Comparison of ENCODE assay signal across 19 cellular contexts in genomic region chr17:67569873-67570272, GRCh38.
A peak's percentile ranks its signal among the peaks of the same experiment; 100 is the strongest.
DNase-seq lines count a peak whose midpoint lies in the region; ATAC-seq, FAIRE-seq and TF ChIP-seq lines count a peak whose summit lies in the region.
"Had no signal": no experiment of that assay in that cellular context is flagged by ENCODE, and none has a peak within 500 bp of the region (broad histone marks: within the 10 kb centered on the region; RNA-seq: fewer than 3 reads in every experiment).

No MANE protein-coding gene starts in this region.

- no peaks in the 10 kb centered on the region for H3K9me3 Mint-ChIP-seq in activated T-helper 17 cell treated with anti-CD3 and anti-CD28 coated beads, Interleukin-2, amount 50 U/mL, for 72 hours
- no peaks in the 10 kb centered on the region for H3K9me3 Mint-ChIP-seq in neural crest cell
- H3K9me3 Mint-ChIP-seq: activated CD4-positive, alpha-beta T cell treated with anti-CD3 and anti-CD28 coated beads, Interleukin-2, amount 10 ng/mL, durations not matched to agents 24 days and 14 days; CD4-positive, CD25-positive, alpha-beta regulatory T cell; T-helper 1 cell treated with Interleukin-12 subunit alpha and Interleukin-12 subunit beta and Interleukin-4 antibody, amounts not matched to agents 30 μg/mL and 1 μg/mL, for 36 hours had no signal

- FAIRE-seq in GM12891 (lab: Jason Lieb, UNC), result peak; percentile 31
- FAIRE-seq: G401.6 had no signal

- H3K4me3 ChIP-seq in esophagus muscularis mucosa, result no peak overlapping the region
- H3K4me3 ChIP-seq: MG63, smooth muscle cell, thoracic aorta had no signal

- no peaks in the 10 kb centered on the region for H3K9me3 ChIP-seq in esophagus muscularis mucosa
- H3K9me3 ChIP-seq: thoracic aorta had no signal

- ATAC-seq in activated T-helper 17 cell treated with anti-CD3 and anti-CD28 coated beads, Interleukin-2, amount 50 U/mL, for 72 hours (replicated peaks), result no peak
- ATAC-seq in HG03342 (IDR thresholded peaks at IDR 0.05; ENCODE audit: unreplicated experiment), result no peak

- H3K27me3 ChIP-seq in esophagus muscularis mucosa, result no peaks in the 10 kb centered on the region

- no peaks in the 10 kb centered on the region for H3K27me3 Mint-ChIP-seq in activated T-helper 17 cell treated with anti-CD3 and anti-CD28 coated beads, Interleukin-2, amount 50 U/mL, for 72 hours
- no peaks in the 10 kb centered on the region for H3K27me3 Mint-ChIP-seq in neural crest cell (ENCODE audit: low read depth)
- H3K27me3 Mint-ChIP-seq: activated CD4-positive, alpha-beta T cell treated with anti-CD3 and anti-CD28 coated beads, Interleukin-2, amount 10 ng/mL, durations not matched to agents 24 days and 14 days; CD4-positive, CD25-positive, alpha-beta regulatory T cell had no signal

- TF ChIP-seq POLR2A in GM12891 (IDR thresholded peaks at IDR 0.05; ENCODE audit: low read depth, low read length) (no peak), esophagus muscularis mucosa (IDR thresholded peaks at IDR 0.05; ENCODE audit: low read depth) (no peak)

- H3K4me1 Mint-ChIP-seq in activated T-helper 17 cell treated with anti-CD3 and anti-CD28 coated beads, Interleukin-2, amount 50 U/mL, for 72 hours, result peaks cover 11% of the 10 kb centered on the region
- peaks cover 21% of the 10 kb centered on the region for H3K4me1 Mint-ChIP-seq in neural crest cell

- peak overlapping the region; percentile 65 for H3K27ac Mint-ChIP-seq in activated T-helper 17 cell treated with anti-CD3 and anti-CD28 coated beads, Interleukin-2, amount 50 U/mL, for 72 hours
- peak overlapping the region; percentile 82 for H3K27ac Mint-ChIP-seq in neural crest cell (ENCODE audit: unreplicated experiment)
- H3K27ac Mint-ChIP-seq: activated CD4-positive, alpha-beta T cell treated with anti-CD3 and anti-CD28 coated beads, Interleukin-2, amount 10 ng/mL, durations not matched to agents 24 days and 14 days; T-helper 1 cell treated with Interleukin-12 subunit alpha and Interleukin-12 subunit beta and Interleukin-4 antibody, amounts not matched to agents 30 μg/mL and 1 μg/mL, for 36 hours had no signal

- no peak for TF ChIP-seq EP300 in esophagus muscularis mucosa (IDR thresholded peaks at IDR 0.05)

- WGBS in esophagus muscularis mucosa, result 92% methylated on average over 6 of the region's 6 CpGs

- intact Hi-C loops in esophagus muscularis mucosa (cut with DNase I), result no loop called here

- no peak for TF ChIP-seq CTCF in neural crest cell (conservative IDR thresholded peaks at IDR 0.05)
- TF ChIP-seq CTCF in esophagus muscularis mucosa (IDR thresholded peaks at IDR 0.05), result no peak

- no peak for DNase-seq in GM12891 (ENCODE audit: insufficient read length, low spot score)
- peak; percentile 19 for DNase-seq in HT1080 (ENCODE audit: low read depth)
- no peak for DNase-seq in neural crest cell (ENCODE audit: low read depth, low spot score)
- no peak for DNase-seq in HUDEP-2 (lab: John Stamatoyannopoulos, UW; ENCODE audit: unreplicated experiment in 76 of 76)
- no peak for DNase-seq in 8988T
- no peak for DNase-seq in esophagus muscularis mucosa (ENCODE audit: extremely low spot score)
- DNase-seq: activated CD4-positive, alpha-beta T cell treated with anti-CD3 and anti-CD28 coated beads, Interleukin-2, amount 10 ng/mL, durations not matched to agents 24 days and 14 days; activated gamma-delta T cell; CD4-positive, CD25-positive, alpha-beta regulatory T cell; mammary epithelial cell; MG63; NCI-H2171; OCI-M1 had no signal

- H3K27ac ChIP-seq in esophagus muscularis mucosa (replicated peaks in 1 of 4), result no peak overlapping the region
- H3K27ac ChIP-seq: thoracic aorta had no signal

- H3K36me3 ChIP-seq in esophagus muscularis mucosa, result peaks cover 0 to 8% (median 5%) of the 10 kb centered on the region in 4 donors
- H3K36me3 ChIP-seq: MG63, thoracic aorta had no signal

- no peaks in the 10 kb centered on the region for H3K4me1 ChIP-seq in esophagus muscularis mucosa

- H3K36me3 Mint-ChIP-seq in activated T-helper 17 cell treated with anti-CD3 and anti-CD28 coated beads, Interleukin-2, amount 50 U/mL, for 72 hours (ENCODE audit: low read depth), result peaks cover 11% of the 10 kb centered on the region
- H3K36me3 Mint-ChIP-seq in neural crest cell (ENCODE audit: low read depth), result no peaks in the 10 kb centered on the region

- H3K4me3 Mint-ChIP-seq in activated T-helper 17 cell treated with anti-CD3 and anti-CD28 coated beads, Interleukin-2, amount 50 U/mL, for 72 hours, result no peak overlapping the region
- no peak overlapping the region for H3K4me3 Mint-ChIP-seq in neural crest cell
- H3K4me3 Mint-ChIP-seq: activated CD4-positive, alpha-beta T cell treated with anti-CD3 and anti-CD28 coated beads, Interleukin-2, amount 10 ng/mL, durations not matched to agents 24 days and 14 days; CD4-positive, CD25-positive, alpha-beta regulatory T cell; T-helper 1 cell treated with Interleukin-12 subunit alpha and Interleukin-12 subunit beta and Interleukin-4 antibody, amounts not matched to agents 30 μg/mL and 1 μg/mL, for 36 hours had no signal

TF ChIP-seq in GM12891, 5 proteins besides CTCF, POLR2A, EP300 and RAD21:
- TF ChIP-seq SPI1 (IDR thresholded peaks at IDR 0.05; ENCODE audit: low read depth, low read length) (peak; percentile 59), TAF1 (IDR thresholded peaks at IDR 0.05; ENCODE audit: low read depth, low read length) (no peak)
